ENCODE assay signal across 8 cellular contexts in the genomic region with DNA sequence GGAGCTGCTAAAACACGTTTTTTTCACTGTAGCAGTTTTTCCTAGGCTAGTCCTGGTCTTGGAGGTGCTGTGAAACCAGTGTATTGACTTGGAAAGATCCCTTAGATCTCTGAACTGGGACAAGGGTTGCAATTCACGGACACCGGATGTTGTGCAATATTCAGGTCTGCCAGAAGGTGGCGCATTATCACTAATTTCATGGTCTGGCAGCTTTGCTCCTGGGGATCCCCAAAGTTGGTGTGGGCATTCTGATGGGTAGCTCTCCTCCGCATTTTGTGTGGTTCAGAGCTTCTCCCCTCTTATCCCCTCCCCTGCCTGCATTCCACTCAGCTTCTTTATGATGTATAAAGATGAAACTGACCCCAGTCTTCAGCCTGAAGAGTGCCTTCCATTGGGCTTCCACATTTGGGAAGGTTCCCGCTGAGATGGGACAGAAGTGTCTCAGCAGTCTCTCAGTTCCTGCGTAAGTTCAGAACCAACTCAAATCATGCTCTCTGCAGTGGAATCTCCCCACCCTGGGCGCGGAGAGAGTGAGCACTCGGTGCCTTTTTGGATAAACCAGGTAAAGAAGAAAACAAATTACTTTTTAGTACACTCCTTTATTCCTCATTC.
DNase-seq lines count a peak whose midpoint lies in the region; ATAC-seq and TF ChIP-seq lines count a peak whose summit lies in the region.
"Had no signal": no experiment of that assay in that cellular context is flagged by ENCODE, and none has a peak within 500 bp of the region (broad histone marks: within the 10 kb centered on the region; RNA-seq: fewer than 3 reads in every experiment).

No MANE protein-coding gene starts in this region.

- no peak overlapping the region for H3K4me3 ChIP-seq in OCI-LY7 (ENCODE audit: low read depth, low read length, poor library complexity, severe bottlenecking)

- H2AFZ ChIP-seq in OCI-LY7 (ENCODE audit: low read length): no peak overlapping the region

- H3K36me3 Mint-ChIP-seq in mesothelial cell of epicardium: no peaks in the 10 kb centered on the region
- H3K36me3 Mint-ChIP-seq in activated T-helper 17 cell treated with anti-CD3 and anti-CD28 coated beads, Interleukin-2, amount 50 U/mL, for 72 hours (ENCODE audit: low read depth): no peaks in the 10 kb centered on the region
- H3K36me3 Mint-ChIP-seq: activated naive CD8-positive, alpha-beta T cell had no signal

- intact Hi-C loops in OCI-LY7 (cut with micrococcal nuclease; ENCODE audit: unreplicated experiment): loop anchor here (1.0 kb wide), 2 partner anchors 118 to 150 kb away; no protein-coding TSS in a partner anchor

- H3K4me3 Mint-ChIP-seq in mesothelial cell of epicardium: no peak overlapping the region
- H3K4me3 Mint-ChIP-seq in activated T-helper 17 cell treated with anti-CD3 and anti-CD28 coated beads, Interleukin-2, amount 50 U/mL, for 72 hours: no peak overlapping the region
- H3K4me3 Mint-ChIP-seq: activated naive CD8-positive, alpha-beta T cell had no signal

- H3K9me3 Mint-ChIP-seq in mesothelial cell of epicardium: no peaks in the 10 kb centered on the region
- H3K9me3 Mint-ChIP-seq in activated T-helper 17 cell treated with anti-CD3 and anti-CD28 coated beads, Interleukin-2, amount 50 U/mL, for 72 hours: no peaks in the 10 kb centered on the region

- H3K36me3 ChIP-seq in OCI-LY7 (ENCODE audit: insufficient read depth, low read length): no peaks in the 10 kb centered on the region

- CTCF ChIA-PET in OCI-LY7 (lab: Charles Lee; ENCODE audit: unreplicated experiment): interaction anchor here (0.6 kb wide), 1 partner anchor 454 kb away, joined by 3 read pairs; no protein-coding TSS in a partner anchor

- H4K20me1 ChIP-seq in OCI-LY7 (ENCODE audit: insufficient read depth, low read length): no peaks in the 10 kb centered on the region

- peak; percentile 74 for ATAC-seq in GM19452 (IDR thresholded peaks at IDR 0.05; ENCODE audit: unreplicated experiment)
- ATAC-seq in activated T-helper 17 cell treated with anti-CD3 and anti-CD28 coated beads, Interleukin-2, amount 50 U/mL, for 72 hours (replicated peaks): no peak

- H3K27ac Mint-ChIP-seq in mesothelial cell of epicardium: no peak overlapping the region
- H3K27ac Mint-ChIP-seq in activated T-helper 17 cell treated with anti-CD3 and anti-CD28 coated beads, Interleukin-2, amount 50 U/mL, for 72 hours: no peak overlapping the region
- H3K27ac Mint-ChIP-seq: activated naive CD8-positive, alpha-beta T cell had no signal

- POLR2A ChIA-PET in OCI-LY7 (lab: Charles Lee): no interaction called here

- no peak overlapping the region for H3K27ac ChIP-seq in OCI-LY7 (ENCODE audit: low read depth, low read length, poor library complexity, severe bottlenecking)

- H3K9me2 ChIP-seq in OCI-LY7 (ENCODE audit: insufficient read depth, low read length): no peaks in the 10 kb centered on the region

- DNase-seq in EH (ENCODE audit: low read depth): peak; percentile 36
- DNase-seq in HS-5 (ENCODE audit: low read depth): peak; percentile 13
- peak; percentile 50 for DNase-seq in OCI-LY7 (ENCODE audit: low spot score)
- DNase-seq in cerebellum (ENCODE audit: low spot score): peak; percentile 52
- DNase-seq in mesothelial cell of epicardium (ENCODE audit: low spot score in 2 of 2, unreplicated experiment in 2 of 2): peak in 1 of 2 experiments; percentile 57

- peaks cover 8% of the 10 kb centered on the region for H3K27me3 Mint-ChIP-seq in mesothelial cell of epicardium (ENCODE audit: low read depth)
- H3K27me3 Mint-ChIP-seq in activated T-helper 17 cell treated with anti-CD3 and anti-CD28 coated beads, Interleukin-2, amount 50 U/mL, for 72 hours: no peaks in the 10 kb centered on the region

- no peaks in the 10 kb centered on the region for H3K79me2 ChIP-seq in OCI-LY7 (ENCODE audit: insufficient read depth, low read depth, low read length)

- BruUV-seq in OCI-LY7 (replicated peaks; lab: Mats Ljungman, UMichigan): no TSS peak

- TF ChIP-seq CTCF in OCI-LY7 (conservative IDR thresholded peaks at IDR 0.05; ENCODE audit: low read length): peak; percentile 87
- TF ChIP-seq CTCF in mesothelial cell of epicardium (IDR thresholded peaks at IDR 0.05; ENCODE audit: unreplicated experiment): peak; percentile 87

- H3K4me2 ChIP-seq in OCI-LY7 (ENCODE audit: low read length): no peak overlapping the region

- no peaks in the 10 kb centered on the region for H3K4me1 Mint-ChIP-seq in mesothelial cell of epicardium
- H3K4me1 Mint-ChIP-seq in activated T-helper 17 cell treated with anti-CD3 and anti-CD28 coated beads, Interleukin-2, amount 50 U/mL, for 72 hours: no peaks in the 10 kb centered on the region

- no peaks in the 10 kb centered on the region for H3K9me3 ChIP-seq in OCI-LY7 (ENCODE audit: low read length)

- H3K4me1 ChIP-seq in OCI-LY7 (ENCODE audit: insufficient read depth, low read length, poor library complexity, severe bottlenecking): no peaks in the 10 kb centered on the region
